12 cellular contexts compared by ENCODE assay signal in genomic region chr9:99039388-99040182, GRCh38.
DNase-seq lines count a peak whose midpoint lies in the region; ATAC-seq and TF ChIP-seq lines count a peak whose summit lies in the region.
"Had no signal": no experiment of that assay in that cellular context is flagged by ENCODE, and none has a peak within 500 bp of the region (broad histone marks: within the 10 kb centered on the region; RNA-seq: fewer than 3 reads in every experiment).

No MANE protein-coding gene starts in this region.

- H3F3A ChIP-seq in neural progenitor cell (ENCODE audit: low read depth): peaks cover 9% of the 10 kb centered on the region

- CTCF ChIA-PET in IMR-90 (lab: Yijun Ruan, JAX): no interaction called here

- H3K9me3 ChIP-seq in IMR-90 (ENCODE audit: control insufficient read depth, insufficient read depth, low read length): peaks cover 11% of the 10 kb centered on the region
- H3K9me3 ChIP-seq in neural progenitor cell (ENCODE audit: low read depth): no peaks in the 10 kb centered on the region
- H3K9me3 ChIP-seq: right lobe of liver had no signal

- H3K18ac ChIP-seq in IMR-90 (ENCODE audit: low read depth, low read length): peak overlapping the region; percentile 87

- in situ Hi-C loops in IMR-90 (cut with MboI; ENCODE audit: low sequenced_read_pairs): no loop called here

- no peak overlapping the region for H2AK9ac ChIP-seq in IMR-90 (replicated peaks; ENCODE audit: low read depth, low read length, poor library complexity)

- peak overlapping the region; percentile 90 for H4K5ac ChIP-seq in IMR-90 (ENCODE audit: low read depth, low read length)

- H2BK15ac ChIP-seq in IMR-90 (ENCODE audit: low read depth, low read length): peak overlapping the region; percentile 62; the same call in 2 of the 3 replicates

- peaks cover 24% of the 10 kb centered on the region for H3K9me1 ChIP-seq in IMR-90 (ENCODE audit: insufficient read depth, low read length)

- peak; percentile 76 for ATAC-seq in GM18498 (IDR thresholded peaks at IDR 0.05; ENCODE audit: unreplicated experiment)
- peak; percentile 18; the same call in 1 of the 2 replicates for ATAC-seq in IMR-90 (ENCODE audit: low read depth)
- ATAC-seq in activated T-helper 17 cell treated with anti-CD3 and anti-CD28 coated beads, Interleukin-2, amount 50 U/mL, for 72 hours (replicated peaks): peak; percentile 56
- no peak for ATAC-seq in omental fat pad (ENCODE audit: low FRiP score)
- no peak for ATAC-seq in HG02852 (IDR thresholded peaks at IDR 0.05; ENCODE audit: unreplicated experiment)
- no peak for ATAC-seq in GM18907 (IDR thresholded peaks at IDR 0.05; ENCODE audit: unreplicated experiment)
- ATAC-seq: T-helper 17 cell had no signal

- BruUV-seq in IMR-90 (replicated peaks; lab: Mats Ljungman, UMichigan): no TSS peak

- H2BK120ac ChIP-seq in IMR-90 (ENCODE audit: low read depth, low read length): peak overlapping the region; percentile 97

- H3K9ac ChIP-seq in IMR-90 (ENCODE audit: low read depth, low read length): peak overlapping the region; percentile 25
- no peak overlapping the region for H3K9ac ChIP-seq in neural progenitor cell

- H3K4me3 Mint-ChIP-seq in activated T-helper 17 cell treated with anti-CD3 and anti-CD28 coated beads, Interleukin-2, amount 50 U/mL, for 72 hours: no peak overlapping the region
- H3K4me3 Mint-ChIP-seq in neural progenitor cell: peak overlapping the region; percentile 49
- H3K4me3 Mint-ChIP-seq: T-helper 17 cell had no signal

- H3K36me3 ChIP-seq in IMR-90 (ENCODE audit: control insufficient read depth, insufficient read depth, low read length) (peaks cover 35% of the 10 kb centered on the region; the same call in 1 of the 2 replicates), neural progenitor cell (no peaks in the 10 kb centered on the region)
- H3K36me3 ChIP-seq: right lobe of liver had no signal

- H4K91ac ChIP-seq in IMR-90 (ENCODE audit: insufficient read depth, low read depth, low read length): peak overlapping the region; percentile 93

- no peak for TF ChIP-seq POLR2A in IMR-90 (IDR thresholded peaks at IDR 0.05; ENCODE audit: low read depth, low read length)

- H2BK20ac ChIP-seq in IMR-90 (ENCODE audit: low read depth, low read length): peak overlapping the region; percentile 97

- H3K4ac ChIP-seq in IMR-90 (ENCODE audit: low read depth, low read length): peak overlapping the region; percentile 98

- peaks cover 24% of the 10 kb centered on the region for H3K4me1 Mint-ChIP-seq in activated T-helper 17 cell treated with anti-CD3 and anti-CD28 coated beads, Interleukin-2, amount 50 U/mL, for 72 hours
- H3K4me1 Mint-ChIP-seq in neural progenitor cell: peaks cover 58% of the 10 kb centered on the region

- peak overlapping the region; percentile 98 for H2AK5ac ChIP-seq in IMR-90 (ENCODE audit: low read depth, low read length)

- POLR2A ChIA-PET in IMR-90 (lab: Charles Lee; ENCODE audit: unreplicated experiment): no interaction called here

- H3K4me1 ChIP-seq in IMR-90 (ENCODE audit: control insufficient read depth, insufficient read depth, low read length) (peaks cover 24% of the 10 kb centered on the region), neural progenitor cell (peaks cover 42% of the 10 kb centered on the region)
- H3K4me1 ChIP-seq: right lobe of liver had no signal

- H3K27ac ChIP-seq in IMR-90 (ENCODE audit: insufficient read depth, low read length) (peak overlapping the region; percentile 97), neural progenitor cell (no peak overlapping the region)
- H3K27ac ChIP-seq: right lobe of liver had no signal

- H4K8ac ChIP-seq in IMR-90 (ENCODE audit: low read depth in 2 of 2, low read length in 2 of 2): peak overlapping the region; percentile 75 to 89

- H3K4me3 ChIP-seq in IMR-90 (ENCODE audit: insufficient read depth, low read depth, low read length) (no peak overlapping the region), neural progenitor cell (no peak overlapping the region)
- H3K4me3 ChIP-seq: right lobe of liver had no signal

- H3K56ac ChIP-seq in IMR-90 (ENCODE audit: extremely low read depth, insufficient read depth, low read length): peak overlapping the region; percentile 27; the same call in 1 of the 2 replicates

- WGBS in IMR-90 (ENCODE audit: extremely low coverage in 2 of 2, insufficient read length in 1 of 2), 2 experiments: 96% methylated on average over 3 of the region's 5 CpGs; no CpG with 5 or more reads in 1 of the 2 experiments

- peak; percentile 51 for DNase-seq in IMR-90
- no peak for DNase-seq in neural progenitor cell (ENCODE audit: low spot score)
- DNase-seq in omental fat pad (ENCODE audit: low spot score): no peak
- no peak for DNase-seq in NCI-H446 treated with DMSO at 0.1 percent for 48 hours (lab: John Stamatoyannopoulos, UW)
- DNase-seq: activated gamma-delta T cell treated with Interleukin-2 at 50 U/mL for 16 hours, NCI-H2081 treated with DMSO at 0.1 percent for 48 hours, right lobe of liver, T-helper 17 cell had no signal

- H3K27ac Mint-ChIP-seq in activated T-helper 17 cell treated with anti-CD3 and anti-CD28 coated beads, Interleukin-2, amount 50 U/mL, for 72 hours: no peak overlapping the region
- peak overlapping the region; percentile 96 for H3K27ac Mint-ChIP-seq in neural progenitor cell
- H3K27ac Mint-ChIP-seq: T-helper 17 cell had no signal

- H2AFZ ChIP-seq in IMR-90 (replicated peaks; ENCODE audit: low read length, poor library complexity): no peak overlapping the region
- H2AFZ ChIP-seq in neural progenitor cell (replicated peaks): no peak overlapping the region

- no peak for TF ChIP-seq RAD21 in IMR-90 (IDR thresholded peaks at IDR 0.05; ENCODE audit: low read length)

- peaks cover 8% of the 10 kb centered on the region for H3K9me3 Mint-ChIP-seq in activated T-helper 17 cell treated with anti-CD3 and anti-CD28 coated beads, Interleukin-2, amount 50 U/mL, for 72 hours
- H3K9me3 Mint-ChIP-seq in neural progenitor cell: peaks cover 18% of the 10 kb centered on the region

- H4K20me1 ChIP-seq in IMR-90 (ENCODE audit: insufficient read depth, low read length) (0 out of 2 replicates have a peak, but pooled peaks cover 3% of the 10 kb centered on the region), neural progenitor cell (ENCODE audit: low read depth) (no peaks in the 10 kb centered on the region)

- H3K4me2 ChIP-seq in IMR-90 (ENCODE audit: low read depth, low read length) (no peak overlapping the region), neural progenitor cell (peak overlapping the region; percentile 58)

- peak overlapping the region; percentile 61 for H3K23ac ChIP-seq in IMR-90 (ENCODE audit: low read depth, low read length)

- H3K14ac ChIP-seq in IMR-90 (replicated peaks; ENCODE audit: low read depth, low read length): peak overlapping the region; percentile 84

- TF ChIP-seq CTCF in IMR-90 (conservative IDR thresholded peaks at IDR 0.05; ENCODE audit: low read depth, low read length) (no peak), neural progenitor cell (IDR thresholded peaks at IDR 0.05) (no peak), omental fat pad (IDR thresholded peaks at IDR 0.05) (no peak)

- H3K79me1 ChIP-seq in IMR-90 (ENCODE audit: low read depth in 1 of 2, low read length in 2 of 2): peaks cover 0 to 10% of the 10 kb centered on the region in 2 experiments; a peak in 1 of 4 replicates

- no peaks in the 10 kb centered on the region for H3K36me3 Mint-ChIP-seq in activated T-helper 17 cell treated with anti-CD3 and anti-CD28 coated beads, Interleukin-2, amount 50 U/mL, for 72 hours (ENCODE audit: low read depth)
- H3K36me3 Mint-ChIP-seq in neural progenitor cell: peaks cover 4% of the 10 kb centered on the region

- H2BK5ac ChIP-seq in IMR-90 (ENCODE audit: low read depth, low read length, poor library complexity, severe bottlenecking): peak overlapping the region; percentile 96

- intact Hi-C loops in IMR-90 (cut with micrococcal nuclease): no loop called here

- no peaks in the 10 kb centered on the region for H3K27me3 ChIP-seq in IMR-90 (ENCODE audit: control insufficient read depth, insufficient read depth, low read length)
- H3K27me3 ChIP-seq in neural progenitor cell: no peaks in the 10 kb centered on the region
- H3K27me3 ChIP-seq: right lobe of liver had no signal

- H3K79me2 ChIP-seq in neural progenitor cell (ENCODE audit: low read depth): no peaks in the 10 kb centered on the region

- peaks cover 4% of the 10 kb centered on the region for H3K27me3 Mint-ChIP-seq in activated T-helper 17 cell treated with anti-CD3 and anti-CD28 coated beads, Interleukin-2, amount 50 U/mL, for 72 hours
- H3K27me3 Mint-ChIP-seq in neural progenitor cell (ENCODE audit: insufficient read depth, low read depth): peaks cover 8% of the 10 kb centered on the region
- H3K27me3 Mint-ChIP-seq: T-helper 17 cell had no signal

- dilution Hi-C loops in IMR-90 (cut with HindIII; ENCODE audit: low sequenced_read_pairs, unreplicated experiment): no loop called here

TF ChIP-seq in IMR-90, 13 proteins besides CTCF, POLR2A, EP300 and RAD21 (continues in another document):
- TF ChIP-seq MAFK (IDR thresholded peaks at IDR 0.05; ENCODE audit: low read depth, low read length) (no peak), BHLHE40 (IDR thresholded peaks at IDR 0.05; ENCODE audit: low read depth, low read length) (no peak), FOS (IDR thresholded peaks at IDR 0.05; ENCODE audit: low read depth, low read length) (no peak), NFE2L2 (IDR thresholded peaks at IDR 0.05; ENCODE audit: low read depth, low read length) (no peak), RCOR1 (IDR thresholded peaks at IDR 0.05; ENCODE audit: insufficient replicate concordance, low read length) (no peak), CEBPB (IDR thresholded peaks at IDR 0.05; ENCODE audit: low read depth, low read length) (no peak), RFX5 (IDR thresholded peaks at IDR 0.05; ENCODE audit: low read depth, low read length) (no peak), ELK1 (IDR thresholded peaks at IDR 0.05; ENCODE audit: borderline replicate concordance, low read depth, low read length) (no peak)
- TF ChIP-seq, protein P1, sequence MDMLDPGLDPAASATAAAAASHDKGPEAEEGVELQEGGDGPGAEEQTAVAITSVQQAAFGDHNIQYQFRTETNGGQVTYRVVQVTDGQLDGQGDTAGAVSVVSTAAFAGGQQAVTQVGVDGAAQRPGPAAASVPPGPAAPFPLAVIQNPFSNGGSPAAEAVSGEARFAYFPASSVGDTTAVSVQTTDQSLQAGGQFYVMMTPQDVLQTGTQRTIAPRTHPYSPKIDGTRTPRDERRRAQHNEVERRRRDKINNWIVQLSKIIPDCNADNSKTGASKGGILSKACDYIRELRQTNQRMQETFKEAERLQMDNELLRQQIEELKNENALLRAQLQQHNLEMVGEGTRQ (IDR thresholded peaks at IDR 0.05; ENCODE audit: low read depth, low read length): no peak

Comparison
In these comparisons a context has a peak if more than half of its experiments do, and no peak if none do; other contexts are left out.
1. ATAC-seq: peak in GM18498 (single experiment), IMR-90 (single experiment) and activated T-helper 17 cell treated with anti-CD3 and anti-CD28 coated beads, Interleukin-2, amount 50 U/mL, for 72 hours (single experiment); none in omental fat pad (single experiment), HG02852 (single experiment) and GM18907 (single experiment).